In the genomic region with DNA sequence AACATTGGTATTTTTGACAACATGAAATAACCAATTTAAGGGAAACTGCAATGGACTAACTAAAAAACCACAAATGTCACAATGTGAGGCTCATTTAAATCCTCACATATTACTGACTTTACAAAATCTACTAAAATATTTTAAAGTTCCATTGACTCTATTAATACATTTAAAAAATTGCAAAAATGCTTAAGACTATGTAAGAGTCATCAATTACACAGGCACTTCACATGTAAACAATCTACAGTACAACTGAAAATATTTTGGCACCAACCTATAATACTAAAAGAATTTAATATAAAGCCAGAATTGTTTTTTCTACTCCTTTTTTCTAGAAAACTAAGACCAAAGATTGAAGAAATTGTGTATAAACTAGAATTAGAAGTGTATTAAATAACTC, we compare ENCODE assay signal across 33 cellular contexts.
"Had no signal": no experiment of that assay in that cellular context is flagged by ENCODE, and none has a peak within 500 bp of the region (broad histone marks: within the 10 kb centered on the region; RNA-seq: fewer than 3 reads in every experiment).

No MANE protein-coding gene starts in this region.

- H3K9ac ChIP-seq: SK-N-SH had no signal

- H3K36me3 ChIP-seq: MG63, Peyer's patch, SJSA1 had no signal

- H3K4me3 ChIP-seq: ascending aorta, cardiac muscle cell, MG63, Peyer's patch, SJSA1 had no signal

- H3K4me1 ChIP-seq: ascending aorta, Peyer's patch, SJSA1 had no signal

- DNase-seq: activated CD4-positive, alpha-beta T cell treated with anti-CD3 and anti-CD28 coated beads, Interleukin-2, amount 10 ng/mL, durations not matched to agents 24 days and 14 days; activated CD4-positive, alpha-beta T cell treated with anti-CD3 and anti-CD28 coated beads, Interleukin-2, amount 50 U/mL, for 4 hours; activated CD8-positive, alpha-beta T cell treated with anti-CD3 and anti-CD28 coated beads for 36 hours; activated effector memory CD4-positive, alpha-beta T cell treated with anti-CD3 and anti-CD28 coated beads, Interleukin-2, amount 50 U/mL, for 16 hours; activated naive CD4-positive, alpha-beta T cell; activated naive CD4-positive, alpha-beta T cell treated with anti-CD3 and anti-CD28 coated beads, Interleukin-2, amount 50 U/mL, for 16 hours; activated naive CD8-positive, alpha-beta T cell treated with anti-CD3 and anti-CD28 coated beads for 36 hours; activated T-cell treated with anti-CD3 and anti-CD28 coated beads, Interleukin-2, amount 50 U/mL, for 1 hour; activated T-cell treated with anti-CD3 and anti-CD28 coated beads, Interleukin-2, amount 50 U/mL, for 72 hours; amygdala; Kasumi-1; KG1; MG63; NCI-H1048; NCI-H1105 treated with DMSO at 0.1 percent for 48 hours; NCI-H1436; NCI-H1694; NCI-H1930; NCI-H2081 treated with DMSO at 0.1 percent for 48 hours; NCI-H226; NCI-H446 treated with DMSO at 0.1 percent for 48 hours; NCI-H524 treated with DMSO at 0.1 percent for 48 hours; NCI-H748 treated with DMSO at 0.1 percent for 48 hours; NK-92 treated with Interleukin-12 subunit alpha and Interleukin-12 subunit beta, amount 100 ng/mL, for 24 hours; PC-3; Peyer's patch; RPMI8226; SHP77 treated with DMSO at 0.1 percent for 48 hours; SK-N-SH had no signal

- H3K9me3 ChIP-seq: ascending aorta, MG63, Peyer's patch, SJSA1, SK-N-SH had no signal

- H3K27me3 ChIP-seq: ascending aorta, cardiac muscle cell, MG63, Peyer's patch, SJSA1 had no signal

- ATAC-seq: activated CD8-positive, alpha-beta T cell treated with anti-CD3 and anti-CD28 coated beads for 36 hours; activated T-cell treated with anti-CD3 and anti-CD28 coated beads, Interleukin-2, amount 50 U/mL, for 72 hours; activated T-helper 17 cell treated with anti-CD3 and anti-CD28 coated beads, Interleukin-2, amount 50 U/mL, for 72 hours; PC-3 had no signal
